Comparison of ENCODE assay signal across 10 cellular contexts in the genomic region with DNA sequence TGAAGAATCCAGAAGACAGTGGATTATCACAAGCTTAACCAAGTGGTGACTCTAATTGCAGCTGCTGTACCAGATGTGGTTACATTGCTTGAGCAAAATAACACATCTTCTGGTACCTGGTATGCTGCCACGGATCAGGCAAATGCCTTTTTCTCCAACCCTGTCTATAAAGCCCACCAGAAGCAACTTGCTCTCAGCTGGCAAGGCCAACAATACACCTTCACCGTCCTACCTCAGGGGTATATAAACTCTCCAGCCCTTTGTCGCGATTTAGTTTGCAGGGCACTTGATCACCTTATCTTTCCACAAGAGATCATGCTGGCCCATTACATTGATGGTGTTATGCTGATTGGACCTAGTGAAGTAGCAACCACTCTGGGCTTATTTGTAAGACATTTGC. TPM values are rescaled to one million over a fixed set of nuclear protein-coding genes. Genes with fewer than 3 reads are reported as not detected.
"Had no signal": no experiment of that assay in that cellular context is flagged by ENCODE, and none has a peak within 500 bp of the region (broad histone marks: within the 10 kb centered on the region; RNA-seq: fewer than 3 reads in every experiment).

No MANE protein-coding gene starts in this region.

- H3K4me2 ChIP-seq: GM23338 had no signal

- DNase-seq: H9, HCEC 1CT, HFFc6, KBM-7 had no signal

- ATAC-seq: GM23338, HepG2 had no signal

- H3K27ac ChIP-seq: HL-60 had no signal

- H3K4me3 ChIP-seq: GM23338 had no signal

- FAIRE-seq: H1, H54, HepG2 had no signal

RNA-seq across cellular contexts. Expression of a gene that starts 52.6 kb away (rescaled TPM):
- polyA plus RNA-seq: IgD-negative memory B cell had no signal
